ENCODE assay signal across 15 cellular contexts in the genomic region with DNA sequence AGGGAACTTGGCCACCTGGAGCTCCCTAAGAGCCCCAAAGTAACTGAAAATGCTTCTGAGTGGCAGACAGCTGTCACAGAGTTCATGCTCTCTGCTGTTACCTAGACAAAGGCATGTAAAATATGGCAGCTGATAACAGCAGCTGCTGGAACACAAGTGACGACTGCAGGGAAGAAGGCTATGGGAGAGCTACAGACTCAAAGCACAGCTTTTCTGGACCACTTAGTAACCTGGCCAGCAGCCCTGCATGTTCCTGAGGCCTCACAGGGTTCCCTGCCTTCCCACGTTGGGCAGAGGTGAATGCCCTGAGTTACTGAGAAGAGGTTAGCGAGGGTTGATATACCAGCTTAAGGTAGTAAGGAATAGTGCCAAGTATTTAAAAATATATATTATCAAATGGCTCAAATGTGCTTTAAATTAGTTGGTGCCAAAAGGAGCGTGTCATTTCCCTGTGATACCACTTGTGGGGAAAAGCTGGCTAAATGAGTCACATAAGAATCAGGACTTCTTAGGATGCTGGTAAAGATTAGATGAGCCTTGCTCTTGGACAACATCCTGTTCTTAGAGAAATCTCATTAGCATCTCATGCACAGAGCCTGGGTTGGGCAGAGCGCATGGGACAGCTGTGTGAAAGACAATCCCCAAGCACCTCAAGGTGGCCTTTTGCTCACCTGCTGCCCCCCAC.
A peak's percentile ranks its signal among the peaks of the same experiment; 100 is the strongest.
DNase-seq lines count a peak whose midpoint lies in the region; ATAC-seq and TF ChIP-seq lines count a peak whose summit lies in the region.
"Had no signal": no experiment of that assay in that cellular context is flagged by ENCODE, and none has a peak within 500 bp of the region (broad histone marks: within the 10 kb centered on the region; RNA-seq: fewer than 3 reads in every experiment).

No MANE protein-coding gene starts in this region.

- H3K27ac Mint-ChIP-seq in progenitor cell of endocrine pancreas: no peak overlapping the region

- no peaks in the 10 kb centered on the region for H3K9me3 ChIP-seq in SJCRH30 (replicated peaks)
- H3K9me3 ChIP-seq: breast epithelium, stomach had no signal

- H3K4me1 ChIP-seq in SJCRH30: peaks cover 6% of the 10 kb centered on the region
- H3K4me1 ChIP-seq: breast epithelium, parathyroid adenoma, stomach had no signal

- no peaks in the 10 kb centered on the region for H3K27me3 ChIP-seq in SJCRH30

- H3K4me3 ChIP-seq in SJCRH30 (no peak overlapping the region), fibroblast of the aortic adventitia (ENCODE audit: low read depth, low read length) (no peak overlapping the region)
- H3K4me3 ChIP-seq: breast epithelium, stomach had no signal

- TF ChIP-seq CTCF in fibroblast of the aortic adventitia (IDR thresholded peaks at IDR 0.05; ENCODE audit: insufficient read depth, low read length) (no peak), progenitor cell of endocrine pancreas (IDR thresholded peaks at IDR 0.05; ENCODE audit: unreplicated experiment) (no peak)

- H3K36me3 ChIP-seq in SJCRH30: no peaks in the 10 kb centered on the region
- H3K36me3 ChIP-seq: breast epithelium, stomach had no signal

- peaks cover 19% of the 10 kb centered on the region for H3K4me1 Mint-ChIP-seq in progenitor cell of endocrine pancreas (ENCODE audit: low read depth)

- peaks cover 15% of the 10 kb centered on the region for H3K27me3 Mint-ChIP-seq in progenitor cell of endocrine pancreas

- no peak for ATAC-seq in HG03432 (IDR thresholded peaks at IDR 0.05; ENCODE audit: unreplicated experiment)

- peak overlapping the region; percentile 13; the same call in 1 of the 2 replicates for H3K27ac ChIP-seq in SJCRH30
- H3K27ac ChIP-seq: breast epithelium, parathyroid adenoma, stomach had no signal

- peak; percentile 55 for DNase-seq in NCI-H82 (lab: John Stamatoyannopoulos, UW)
- no peak for DNase-seq in NCI-H82 treated with DMSO at 0.1 percent for 48 hours (lab: John Stamatoyannopoulos, UW; ENCODE audit: unreplicated experiment)
- DNase-seq in SJCRH30: peak; percentile 28 to 49
- peak; percentile 69 for DNase-seq in fibroblast of the aortic adventitia (ENCODE audit: low read depth)
- peak; percentile 63 for DNase-seq in pulmonary artery endothelial cell (ENCODE audit: low read depth, low spot score)
- no peak for DNase-seq in progenitor cell of endocrine pancreas (ENCODE audit: low spot score, unreplicated experiment)
- DNase-seq in DMS153 (lab: John Stamatoyannopoulos, UW): no peak
- DNase-seq: activated gamma-delta T cell treated with Interleukin-2 at 50 U/mL for 16 hours; effector memory CD4-positive, alpha-beta T cell; KBM-7; NCI-H1930; stomach had no signal

- H3K36me3 Mint-ChIP-seq in progenitor cell of endocrine pancreas (ENCODE audit: insufficient read depth): no peaks in the 10 kb centered on the region

- H3K9me3 Mint-ChIP-seq in progenitor cell of endocrine pancreas (ENCODE audit: low read depth): no peaks in the 10 kb centered on the region

- H3K4me3 Mint-ChIP-seq in progenitor cell of endocrine pancreas (ENCODE audit: low read depth): no peak overlapping the region

Comparison
In these comparisons a context has a peak if more than half of its experiments do, and no peak if none do; other contexts are left out.
1. DNase-seq: peak in NCI-H82 (single experiment), SJCRH30 (2 of 2), fibroblast of the aortic adventitia (single experiment) and pulmonary artery endothelial cell (single experiment); none in NCI-H82 treated with DMSO at 0.1 percent for 48 hours (single experiment), progenitor cell of endocrine pancreas (single experiment) and DMS153 (single experiment).